7 cellular contexts compared by ENCODE assay signal in genomic region chr12:96719671-96720362, GRCh38.
DNase-seq lines count a peak whose midpoint lies in the region; ATAC-seq and TF ChIP-seq lines count a peak whose summit lies in the region.

No MANE protein-coding gene starts in this region.

- peak; percentile 70 for DNase-seq in GM10266 (ENCODE audit: extremely low spot score)
- DNase-seq in Jurkat, Clone E6-1 (ENCODE audit: low read depth, low spot score): peak; percentile 46
- peak in 1 of 2 experiments; percentile 4 for DNase-seq in SJSA1 (ENCODE audit: low read depth in 1 of 2, low spot score in 2 of 2)
- no peak for DNase-seq in esophagus muscularis mucosa (ENCODE audit: extremely low spot score)
- no peak for DNase-seq in NCI-H1694 (lab: John Stamatoyannopoulos, UW)

- TF ChIP-seq POLR2A in esophagus muscularis mucosa (IDR thresholded peaks at IDR 0.05; ENCODE audit: low read depth): no peak

- no peak for TF ChIP-seq CTCF in GM10266 (IDR thresholded peaks at IDR 0.05; ENCODE audit: control insufficient read depth, insufficient read depth, low read depth, missing control alignments)
- no peak for TF ChIP-seq CTCF in esophagus muscularis mucosa (IDR thresholded peaks at IDR 0.05)

- intact Hi-C loops in esophagus muscularis mucosa (cut with DNase I): no loop called here

- H3K27ac ChIP-seq in SJSA1: peak overlapping the region; percentile 33
- peak overlapping the region in 1 of 4 donors; percentile 24 for H3K27ac ChIP-seq in esophagus muscularis mucosa (replicated peaks in 1 of 4)

- H3K9me3 ChIP-seq in SJSA1 (replicated peaks) (no peaks in the 10 kb centered on the region), esophagus muscularis mucosa (no peaks in the 10 kb centered on the region), skeletal muscle satellite cell (replicated peaks; ENCODE audit: low read length) (no peaks in the 10 kb centered on the region)

- H3K36me3 ChIP-seq in SJSA1: no peaks in the 10 kb centered on the region
- no peaks in the 10 kb centered on the region for H3K36me3 ChIP-seq in esophagus muscularis mucosa
- no peaks in the 10 kb centered on the region for H3K36me3 ChIP-seq in skeletal muscle satellite cell (ENCODE audit: insufficient read depth, low read length)

- H3K4me3 ChIP-seq in Jurkat, Clone E6-1 (ENCODE audit: low read length): peak overlapping the region; percentile 29
- H3K4me3 ChIP-seq in SJSA1 (peak overlapping the region; percentile 30), esophagus muscularis mucosa (peak overlapping the region; percentile 37 to 52 (median 40)), skeletal muscle satellite cell (ENCODE audit: low read length) (peak overlapping the region; percentile 62)

- peaks cover 4% of the 10 kb centered on the region for H3K4me1 ChIP-seq in SJSA1 (replicated peaks)
- H3K4me1 ChIP-seq in esophagus muscularis mucosa: peaks cover 0 to 8% (median 3%) of the 10 kb centered on the region in 4 donors
- H3K4me1 ChIP-seq in skeletal muscle satellite cell (ENCODE audit: control insufficient read depth, insufficient read depth, low read length): no peaks in the 10 kb centered on the region

- no peaks in the 10 kb centered on the region for H3K27me3 ChIP-seq in SJSA1 (replicated peaks)
- H3K27me3 ChIP-seq in esophagus muscularis mucosa: no peaks in the 10 kb centered on the region
- H3K27me3 ChIP-seq in skeletal muscle satellite cell (ENCODE audit: control insufficient read depth, insufficient read depth, low read length): no peaks in the 10 kb centered on the region

- no peak for TF ChIP-seq EP300 in esophagus muscularis mucosa (IDR thresholded peaks at IDR 0.05)

- ATAC-seq in GM21526 (IDR thresholded peaks at IDR 0.05; ENCODE audit: low FRiP score, unreplicated experiment): peak; percentile 97

- WGBS in esophagus muscularis mucosa: 53% methylated on average over 5 of the region's 5 CpGs

- H3K9ac ChIP-seq in skeletal muscle satellite cell (ENCODE audit: low read depth, low read length): peak overlapping the region; percentile 48

- peak overlapping the region; percentile 67 for H3K4me2 ChIP-seq in skeletal muscle satellite cell (ENCODE audit: low read length)

Comparison
In these comparisons a context has a peak if more than half of its experiments do, and no peak if none do; other contexts are left out.
1. DNase-seq: peak in GM10266 (single experiment) and Jurkat, Clone E6-1 (single experiment); none in esophagus muscularis mucosa (single experiment) and NCI-H1694 (single experiment).
2. Peak in every context shown above with its lines, with median percentiles within 50 percentile points of each other: H3K4me3 ChIP-seq.